In genomic region chr6:143857651-143858050, GRCh38 we compare ENCODE assay signal across 26 cellular contexts. TPM values are rescaled to one million over a fixed set of nuclear protein-coding genes. Genes with fewer than 3 reads are reported as not detected.
"Had no signal": no experiment of that assay in that cellular context is flagged by ENCODE, and none has a peak within 500 bp of the region (broad histone marks: within the 10 kb centered on the region; RNA-seq: fewer than 3 reads in every experiment).

No MANE protein-coding gene starts in this region.

- H3K27me3 Mint-ChIP-seq: activated CD4-positive, alpha-beta memory T cell treated with anti-CD3 and anti-CD28 coated beads, Interleukin-2, amount 10 ng/mL, durations not matched to agents 7 days and 5 days; activated naive CD4-positive, alpha-beta T cell treated with anti-CD3 and anti-CD28 coated beads, Interleukin-2, amount 10 ng/mL, durations not matched to agents 7 days and 5 days; activated naive CD8-positive, alpha-beta T cell treated with anti-CD3 and anti-CD28 coated beads, Interleukin-2, amount 10 ng/mL, durations not matched to agents 7 days and 5 days had no signal

- H3K27ac Mint-ChIP-seq: activated CD4-positive, alpha-beta memory T cell treated with anti-CD3 and anti-CD28 coated beads, Interleukin-2, amount 10 ng/mL, durations not matched to agents 7 days and 5 days; activated naive CD4-positive, alpha-beta T cell treated with anti-CD3 and anti-CD28 coated beads, Interleukin-2, amount 10 ng/mL, durations not matched to agents 7 days and 5 days; activated naive CD8-positive, alpha-beta T cell treated with anti-CD3 and anti-CD28 coated beads, Interleukin-2, amount 10 ng/mL, durations not matched to agents 7 days and 5 days had no signal

- ATAC-seq: activated CD4-positive, CD25-positive, alpha-beta regulatory T cell treated with anti-CD3 and anti-CD28 coated beads, Interleukin-2, amount 50 U/mL, for 24 hours had no signal

- DNase-seq: activated CD4-positive, alpha-beta memory T cell treated with anti-CD3 and anti-CD28 coated beads, Interleukin-2, amount 10 ng/mL, durations not matched to agents 7 days and 5 days; activated CD4-positive, alpha-beta T cell treated with anti-CD3 and anti-CD28 coated beads for 48 hours; activated gamma-delta T cell treated with Interleukin-2 at 50 U/mL for 16 hours; activated naive CD4-positive, alpha-beta T cell treated with anti-CD3 and anti-CD28 coated beads, Interleukin-2, amount 10 ng/mL, durations not matched to agents 7 days and 5 days; activated naive CD8-positive, alpha-beta T cell treated with anti-CD3 and anti-CD28 coated beads, Interleukin-2, amount 10 ng/mL, durations not matched to agents 7 days and 5 days; activated T-cell treated with anti-CD3 and anti-CD28 coated beads, Interleukin-2, amount 50 U/mL, for 1 hour; aorta; central memory CD4-positive, alpha-beta T cell; MG63; MV-4-11; NCI-H1092 treated with DMSO at 0.1 percent for 48 hours; NCI-H1417 treated with DMSO at 0.1 percent for 48 hours; NCI-H1694; NCI-H2029; NCI-H2107; NCI-H345; NCI-H510A; NCI-H526 treated with DMSO at 0.1 percent for 48 hours; NCI-H82; SIG-M5 had no signal

- H3K4me3 Mint-ChIP-seq: activated CD4-positive, alpha-beta memory T cell treated with anti-CD3 and anti-CD28 coated beads, Interleukin-2, amount 10 ng/mL, durations not matched to agents 7 days and 5 days; activated naive CD4-positive, alpha-beta T cell treated with anti-CD3 and anti-CD28 coated beads, Interleukin-2, amount 10 ng/mL, durations not matched to agents 7 days and 5 days; activated naive CD8-positive, alpha-beta T cell treated with anti-CD3 and anti-CD28 coated beads, Interleukin-2, amount 10 ng/mL, durations not matched to agents 7 days and 5 days had no signal

- H3K4me1 Mint-ChIP-seq: activated CD4-positive, alpha-beta memory T cell treated with anti-CD3 and anti-CD28 coated beads, Interleukin-2, amount 10 ng/mL, durations not matched to agents 7 days and 5 days; activated naive CD8-positive, alpha-beta T cell treated with anti-CD3 and anti-CD28 coated beads, Interleukin-2, amount 10 ng/mL, durations not matched to agents 7 days and 5 days had no signal

RNA-seq across cellular contexts. Expression of gene ZC2HC1B, which starts 6.6 kb away (rescaled TPM):
- total RNA-seq: activated CD4-positive, alpha-beta memory T cell treated with anti-CD3 and anti-CD28 coated beads, Interleukin-2, amount 10 ng/mL, durations not matched to agents 7 days and 5 days; activated CD8-positive, alpha-beta memory T cell treated with anti-CD3 and anti-CD28 coated beads for 36 hours; activated naive CD8-positive, alpha-beta T cell treated with anti-CD3 and anti-CD28 coated beads, Interleukin-2, amount 10 ng/mL, durations not matched to agents 7 days and 5 days; aorta; bronchial epithelial cell; chondrocyte; OCI-LY7; RPMI7951 had no signal
